5 cellular contexts compared by ENCODE assay signal in genomic region chr22:19084126-19084525, GRCh38. TPM values are rescaled to one million over a fixed set of nuclear protein-coding genes. Genes with fewer than 3 reads are reported as not detected.
"Had no signal": no experiment of that assay in that cellular context is flagged by ENCODE, and none has a peak within 500 bp of the region (broad histone marks: within the 10 kb centered on the region; RNA-seq: fewer than 3 reads in every experiment).

No MANE protein-coding gene starts in this region.

RNA-seq across cellular contexts. Expression of gene TSSK2, which starts 47.0 kb away (rescaled TPM):
- total RNA-seq: GM23338, H1, H9, HT-29, IMR-90 had no signal
- polyA plus RNA-seq: GM23338, H1, IMR-90 had no signal
